Comparison of ENCODE assay signal across 8 cellular contexts in genomic region chr19:15331419-15332310, GRCh38. TPM values are rescaled to one million over a fixed set of nuclear protein-coding genes. Genes with fewer than 3 reads are reported as not detected.
DNase-seq lines count a peak whose midpoint lies in the region; FAIRE-seq and TF ChIP-seq lines count a peak whose summit lies in the region.

No MANE protein-coding gene starts in this region.

- no peak for TF ChIP-seq POLR2A in H54 (IDR thresholded peaks at IDR 0.05; ENCODE audit: low read depth, low read length)

- H3K4me3 ChIP-seq in ectodermal cell (ENCODE audit: insufficient read depth, low read depth, low read length) = peak overlapping the region; percentile 95

- WGBS in ectodermal cell, 2 experiments = 0% methylated on average over 122 of the region's 122 CpGs

- no peak for FAIRE-seq in H54 (lab: Jason Lieb, UNC)

- no peaks in the 10 kb centered on the region for H3K27me3 ChIP-seq in ectodermal cell (ENCODE audit: control insufficient read depth, insufficient read depth, low read length, poor library complexity, severe bottlenecking)

- H3K4me1 ChIP-seq in ES-I3 (ENCODE audit: insufficient read depth, low read length) (peaks cover 14% of the 10 kb centered on the region), ectodermal cell (ENCODE audit: control insufficient read depth, insufficient read depth, low read length) (peaks cover 6% of the 10 kb centered on the region)

- H3K9me3 ChIP-seq in ES-I3 (ENCODE audit: control insufficient read depth, insufficient read depth, low read length) (no peaks in the 10 kb centered on the region), ectodermal cell (ENCODE audit: control insufficient read depth, low read length) (no peaks in the 10 kb centered on the region)

- H3K36me3 ChIP-seq in ES-I3 (ENCODE audit: insufficient read depth, low read length) (peaks cover 3% of the 10 kb centered on the region; the same call in 1 of the 2 replicates), ectodermal cell (ENCODE audit: control insufficient read depth, insufficient read depth, low read length) (no peaks in the 10 kb centered on the region)

- peak; percentile 62 for DNase-seq in H54 (ENCODE audit: insufficient read length, low spot score)
- DNase-seq in NCI-H1105 treated with DMSO at 0.1 percent for 48 hours (lab: John Stamatoyannopoulos, UW) = peak; percentile 25
- peak; percentile 59 to 67 for DNase-seq in activated CD4-positive, alpha-beta T cell treated with anti-CD3 and anti-CD28 coated beads, Interleukin-2, amount 50 U/mL, for 48 hours
- peak; percentile 92 for DNase-seq in mesenteric fat pad (ENCODE audit: low spot score)
- DNase-seq in stimulated activated CD8-positive, alpha-beta memory T cell treated with anti-CD3 and anti-CD28 coated beads, Interleukin-15, amount 100 ng/mL, for 24 hours (ENCODE audit: low read depth) = peak; percentile 26
- DNase-seq in NCI-H1694 (lab: John Stamatoyannopoulos, UW) = no peak

- H3K27ac ChIP-seq in ectodermal cell (ENCODE audit: insufficient read depth, low read depth, low read length, poor library complexity, severe bottlenecking) = peak overlapping the region; percentile 86

- H3K9ac ChIP-seq in ES-I3 (ENCODE audit: low read depth, low read length) = peak overlapping the region; percentile 95

RNA-seq across cellular contexts. Expression of gene BRD4, which starts 0.7 kb away (rescaled TPM):
- polyA plus RNA-seq in ectodermal cell (2013, experiment 1 of 4) = 103 TPM
- polyA plus RNA-seq in ectodermal cell (2013, experiment 2 of 4) = 100 TPM
- polyA plus RNA-seq in ectodermal cell (2013, experiment 3 of 4) = 71.5 TPM
- 79.4 TPM for polyA plus RNA-seq in ectodermal cell (2013, experiment 4 of 4)
- 96.3 TPM for total RNA-seq in mesenteric fat pad

RNA-seq across cellular contexts. Expression of gene AKAP8, which starts 47.9 kb away (rescaled TPM):
- 26.3 TPM for polyA plus RNA-seq in ectodermal cell (2013, experiment 1 of 4)
- polyA plus RNA-seq in ectodermal cell (2013, experiment 2 of 4) = 26.6 TPM
- polyA plus RNA-seq in ectodermal cell (2013, experiment 3 of 4) = 21.4 TPM
- polyA plus RNA-seq in ectodermal cell (2013, experiment 4 of 4) = 20.3 TPM
- 38.3 TPM for total RNA-seq in mesenteric fat pad
